Comparison of ENCODE assay signal across 1 cellular context in genomic region chr3:15120986-15121385, GRCh38.
TF ChIP-seq lines count a peak whose summit lies in the region.

No MANE protein-coding gene starts in this region.

TF ChIP-seq in GM23338, 12 proteins besides CTCF, POLR2A, EP300 and RAD21 (continued from another document):
- no peak for TF ChIP-seq ZNF462 (CRISPR knock-in tag; IDR thresholded peaks at IDR 0.05)
- no peak for TF ChIP-seq ZNF114 (CRISPR knock-in tag; IDR thresholded peaks at IDR 0.05)
- no peak for TF ChIP-seq ETS1 (IDR thresholded peaks at IDR 0.05)
- TF ChIP-seq CREB1 (CRISPR knock-in tag; IDR thresholded peaks at IDR 0.05; ENCODE audit: low read depth), result no peak
